ENCODE assay signal across 28 cellular contexts in the genomic region with DNA sequence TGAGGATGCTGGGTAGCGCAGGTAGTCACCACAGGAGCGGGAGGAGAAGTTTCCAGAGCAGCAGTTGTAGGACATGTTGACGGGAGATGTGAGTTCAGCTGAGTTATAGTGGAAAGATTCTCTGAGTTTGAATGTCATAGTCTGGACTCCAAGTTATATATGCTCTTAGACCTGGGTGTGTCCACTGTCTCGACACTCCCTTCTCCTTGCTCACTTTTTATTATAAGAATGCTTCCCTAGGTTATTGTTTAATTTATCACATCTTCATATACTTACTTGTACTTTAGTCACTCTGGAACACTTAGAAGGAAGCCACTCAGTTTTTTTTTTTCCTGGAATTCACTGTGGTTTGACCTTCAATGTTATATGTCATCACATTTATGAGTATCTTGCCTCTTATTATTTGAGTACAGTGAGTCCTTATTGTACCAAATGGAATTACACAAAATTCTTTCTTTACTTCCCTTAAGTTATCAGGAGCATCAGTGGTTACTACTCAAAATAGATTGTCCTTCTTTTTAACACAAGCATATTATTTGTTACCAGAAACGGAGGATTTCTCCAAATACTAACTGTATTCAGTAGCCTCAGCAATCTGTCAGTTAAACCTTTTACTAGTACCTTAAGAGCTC. TPM values are rescaled to one million over a fixed set of nuclear protein-coding genes. Genes with fewer than 3 reads are reported as not detected.
"Had no signal": no experiment of that assay in that cellular context is flagged by ENCODE, and none has a peak within 500 bp of the region (broad histone marks: within the 10 kb centered on the region; RNA-seq: fewer than 3 reads in every experiment).

A gene with protein sequence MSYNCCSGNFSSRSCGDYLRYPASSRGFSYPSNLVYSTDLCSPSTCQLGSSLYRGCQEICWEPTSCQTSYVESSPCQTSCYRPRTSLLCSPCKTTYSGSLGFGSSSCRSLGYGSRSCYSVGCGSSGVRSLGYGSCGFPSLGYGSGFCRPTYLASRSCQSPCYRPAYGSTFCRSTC (minus strand): TSS at position 133 of the 632 bp plus-strand sequence. CDS start 58 bp downstream, at position 75.

- H3K4me1 ChIP-seq: Peyer's patch had no signal

- H3K4me2 ChIP-seq: PC-9 had no signal

- DNase-seq: IMR-90, Karpas-422, KG1, MM.1S, MV-4-11, NCI-H1048, NCI-H1105, NCI-H1417, NCI-H1436 treated with DMSO at 0.1 percent for 48 hours, NCI-H1694, NCI-H187 treated with DMSO at 0.1 percent for 48 hours, NCI-H2081, NCI-H2107, NCI-H2227 treated with DMSO at 0.1 percent for 48 hours, NCI-H524, NCI-H526 treated with DMSO at 0.1 percent for 48 hours, NCI-H748 treated with DMSO at 0.1 percent for 48 hours, PC-9, Peyer's patch, Right ventricle myocardium superior, RPMI8226, T-helper 1 cell had no signal

- H3K9me3 ChIP-seq: Peyer's patch had no signal

- H3K36me3 ChIP-seq: Peyer's patch had no signal

- H3K4me3 ChIP-seq: PC-9, Peyer's patch had no signal

- H3K27ac ChIP-seq: PC-9 had no signal

- ATAC-seq: HepG2, SK-N-SH treated with all-trans-retinoic acid at 6 μM for 48 hours had no signal

- H2AFZ ChIP-seq: PC-9 had no signal

- H3K27me3 ChIP-seq: Peyer's patch had no signal

- FAIRE-seq: HepG2 had no signal

RNA-seq across cellular contexts. Expression of the gene that starts here (rescaled TPM):
- total RNA-seq: HepG2, HT1080, IMR-90, M059J, NCI-H460, OCI-LY7, PC-9, Peyer's patch, Right ventricle myocardium superior had no signal
- polyA plus RNA-seq: HepG2, IMR-90 had no signal
